9 cellular contexts compared by ENCODE assay signal in genomic region chr12:16606201-16606849, GRCh38. TPM values are rescaled to one million over a fixed set of nuclear protein-coding genes. Genes with fewer than 3 reads are reported as not detected.
DNase-seq lines count a peak whose midpoint lies in the region; ATAC-seq and TF ChIP-seq lines count a peak whose summit lies in the region.
"Had no signal": no experiment of that assay in that cellular context is flagged by ENCODE, and none has a peak within 500 bp of the region (broad histone marks: within the 10 kb centered on the region; RNA-seq: fewer than 3 reads in every experiment).

No MANE protein-coding gene starts in this region.

- H3K27ac Mint-ChIP-seq in activated naive CD4-positive, alpha-beta T cell treated with anti-CD3 and anti-CD28 coated beads for 36 hours = no peak overlapping the region
- H3K27ac Mint-ChIP-seq in stimulated activated effector memory CD8-positive, alpha-beta T cell treated with anti-CD3 and anti-CD28 coated beads, Interleukin-12 subunit alpha, Interleukin-12 subunit beta, amount 100 ng/mL, for 72 hours = no peak overlapping the region

- DNase-seq in GM06990 (ENCODE audit: extremely low read depth, insufficient read length) (peak; percentile 4), NCI-H748 (lab: John Stamatoyannopoulos, UW; ENCODE audit: unreplicated experiment) (peak; percentile 84), epithelial cell of proximal tubule (ENCODE audit: low read depth) (no peak), amniotic stem cell (lab: John Stamatoyannopoulos, UW) (no peak)
- no peak for DNase-seq in activated naive CD4-positive, alpha-beta T cell treated with anti-CD3 and anti-CD28 coated beads for 36 hours
- DNase-seq in stimulated activated effector memory CD8-positive, alpha-beta T cell treated with anti-CD3 and anti-CD28 coated beads, Interleukin-12 subunit alpha, Interleukin-12 subunit beta, amount 100 ng/mL, for 72 hours (ENCODE audit: low spot score in 2 of 2) = no peak

- no peaks in the 10 kb centered on the region for H3K36me3 ChIP-seq in GM06990 (ENCODE audit: control insufficient read depth, insufficient read depth, low read length)
- no peaks in the 10 kb centered on the region for H3K36me3 ChIP-seq in muscle layer of colon (ENCODE audit: insufficient read depth, low read length)
- H3K36me3 ChIP-seq: neutrophil had no signal

- TF ChIP-seq CTCF in GM06990 (IDR thresholded peaks at IDR 0.05; ENCODE audit: insufficient read depth, low read length, poor library complexity, severe bottlenecking) (no peak), epithelial cell of proximal tubule (conservative IDR thresholded peaks at IDR 0.05; ENCODE audit: low read depth, low read length) (no peak)

- H3K9me3 Mint-ChIP-seq in activated naive CD4-positive, alpha-beta T cell treated with anti-CD3 and anti-CD28 coated beads for 36 hours = no peaks in the 10 kb centered on the region
- H3K9me3 Mint-ChIP-seq in stimulated activated effector memory CD8-positive, alpha-beta T cell treated with anti-CD3 and anti-CD28 coated beads, Interleukin-12 subunit alpha, Interleukin-12 subunit beta, amount 100 ng/mL, for 72 hours = peaks cover 5% of the 10 kb centered on the region

- no peak overlapping the region for H3K4me3 Mint-ChIP-seq in activated naive CD4-positive, alpha-beta T cell treated with anti-CD3 and anti-CD28 coated beads for 36 hours
- no peak overlapping the region for H3K4me3 Mint-ChIP-seq in stimulated activated effector memory CD8-positive, alpha-beta T cell treated with anti-CD3 and anti-CD28 coated beads, Interleukin-12 subunit alpha, Interleukin-12 subunit beta, amount 100 ng/mL, for 72 hours

- peak; percentile 45 for ATAC-seq in HG02678 (IDR thresholded peaks at IDR 0.05; ENCODE audit: unreplicated experiment)
- no peak for ATAC-seq in stimulated activated effector memory CD8-positive, alpha-beta T cell treated with anti-CD3 and anti-CD28 coated beads, Interleukin-12 subunit alpha, Interleukin-12 subunit beta, amount 100 ng/mL, for 72 hours

- CTCF ChIA-PET in activated naive CD4-positive, alpha-beta T cell treated with anti-CD3 and anti-CD28 coated beads for 36 hours (lab: Charles Lee) = no interaction called here

- peak overlapping the region; percentile 84 for H3K9ac ChIP-seq in muscle layer of colon (ENCODE audit: low read length)

- H3K4me3 ChIP-seq in GM06990 (replicated peaks; ENCODE audit: low read depth, low read length) (peak overlapping the region; percentile 32), epithelial cell of proximal tubule (ENCODE audit: low read depth, low read length) (peak overlapping the region; percentile 58), muscle layer of colon (ENCODE audit: low read depth in 1 of 2, low read length in 2 of 2) (peak overlapping the region; percentile 59 to 81)

- intact Hi-C loops in activated naive CD4-positive, alpha-beta T cell treated with anti-CD3 and anti-CD28 coated beads for 36 hours (cut with micrococcal nuclease) = no loop called here

- H3K4me1 Mint-ChIP-seq in activated naive CD4-positive, alpha-beta T cell treated with anti-CD3 and anti-CD28 coated beads for 36 hours (ENCODE audit: low read depth) = no peaks in the 10 kb centered on the region
- H3K4me1 Mint-ChIP-seq in stimulated activated effector memory CD8-positive, alpha-beta T cell treated with anti-CD3 and anti-CD28 coated beads, Interleukin-12 subunit alpha, Interleukin-12 subunit beta, amount 100 ng/mL, for 72 hours = no peaks in the 10 kb centered on the region

- H3K27me3 Mint-ChIP-seq in activated naive CD4-positive, alpha-beta T cell treated with anti-CD3 and anti-CD28 coated beads for 36 hours (ENCODE audit: low read depth) = peaks cover 59% of the 10 kb centered on the region

- H3K36me3 Mint-ChIP-seq in activated naive CD4-positive, alpha-beta T cell treated with anti-CD3 and anti-CD28 coated beads for 36 hours (ENCODE audit: low read depth) = peaks cover 2% of the 10 kb centered on the region
- no peaks in the 10 kb centered on the region for H3K36me3 Mint-ChIP-seq in stimulated activated effector memory CD8-positive, alpha-beta T cell treated with anti-CD3 and anti-CD28 coated beads, Interleukin-12 subunit alpha, Interleukin-12 subunit beta, amount 100 ng/mL, for 72 hours

- no peaks in the 10 kb centered on the region; the same call in 1 of the 2 replicates for H3K27me3 ChIP-seq in GM06990 (replicated peaks; ENCODE audit: control insufficient read depth, insufficient read depth, low read length)
- H3K27me3 ChIP-seq in muscle layer of colon (ENCODE audit: control insufficient read depth in 1 of 2, insufficient read depth in 2 of 2, low read length in 2 of 2) = no peaks in the 10 kb centered on the region

- H3K4me1 ChIP-seq in muscle layer of colon (ENCODE audit: insufficient read depth, low read length) = peaks cover 9% of the 10 kb centered on the region

- H3K9me3 ChIP-seq in muscle layer of colon (ENCODE audit: low read length) = no peaks in the 10 kb centered on the region
- H3K9me3 ChIP-seq: neutrophil had no signal

- peak overlapping the region; percentile 54 for H3K27ac ChIP-seq in muscle layer of colon (ENCODE audit: low read depth, low read length)
- H3K27ac ChIP-seq: neutrophil had no signal

RNA-seq across cellular contexts. Expression of gene LMO3, which starts 0.4 kb away (rescaled TPM):
- total RNA-seq in epithelial cell of proximal tubule = not detected in 2 replicates
- not detected for total RNA-seq in activated naive CD4-positive, alpha-beta T cell treated with anti-CD3 and anti-CD28 coated beads for 36 hours

Comparison
In these comparisons a context has a peak if more than half of its experiments do, and no peak if none do; other contexts are left out.
1. DNase-seq: peak in GM06990 (single experiment) and NCI-H748 (single experiment); none in epithelial cell of proximal tubule (single experiment), amniotic stem cell (single experiment), activated naive CD4-positive, alpha-beta T cell treated with anti-CD3 and anti-CD28 coated beads for 36 hours (single experiment) and stimulated activated effector memory CD8-positive, alpha-beta T cell treated with anti-CD3 and anti-CD28 coated beads, Interleukin-12 subunit alpha, Interleukin-12 subunit beta, amount 100 ng/mL, for 72 hours (0 of 2).
2. Peak in every context shown above with its lines, with median percentiles within 50 percentile points of each other: H3K4me3 ChIP-seq.